ENCODE assay signal across 22 cellular contexts in the genomic region with DNA sequence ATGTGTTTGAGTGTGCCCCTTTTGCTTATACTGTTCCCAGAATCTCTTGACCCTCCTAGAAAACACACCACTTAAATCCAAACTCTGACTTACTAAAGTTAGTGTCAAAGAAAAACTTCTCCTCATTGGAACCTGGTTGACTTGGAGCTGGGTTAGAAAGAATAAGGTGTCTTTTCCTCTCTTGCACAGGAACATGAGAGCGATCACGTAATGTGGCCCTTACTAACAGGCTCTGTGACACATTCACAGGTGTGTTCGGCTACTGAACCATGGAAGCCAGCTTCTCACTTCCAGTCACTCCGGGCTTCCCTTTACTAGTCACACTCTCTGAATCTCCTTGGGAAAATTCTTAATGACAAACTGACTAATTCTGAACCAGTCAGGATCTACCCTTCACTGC. TPM values are rescaled to one million over a fixed set of nuclear protein-coding genes. Genes with fewer than 3 reads are reported as not detected.
DNase-seq lines count a peak whose midpoint lies in the region; ATAC-seq and TF ChIP-seq lines count a peak whose summit lies in the region.
"Had no signal": no experiment of that assay in that cellular context is flagged by ENCODE, and none has a peak within 500 bp of the region (broad histone marks: within the 10 kb centered on the region; RNA-seq: fewer than 3 reads in every experiment).

No MANE protein-coding gene starts in this region.

- no peaks in the 10 kb centered on the region for H3K79me2 ChIP-seq in neural progenitor cell (ENCODE audit: low read depth)

- H3K27ac ChIP-seq in cingulate gyrus (ENCODE audit: low read depth, low read length) (peak overlapping the region; percentile 96), neural progenitor cell (no peak overlapping the region)
- H3K27ac ChIP-seq: heart right ventricle, sigmoid colon had no signal

- peaks cover 34% of the 10 kb centered on the region for H3K4me1 ChIP-seq in neural progenitor cell

- TF ChIP-seq CTCF in neural progenitor cell (IDR thresholded peaks at IDR 0.05), result no peak

- no peak overlapping the region for H3K4me2 ChIP-seq in neural progenitor cell

- H3K9ac ChIP-seq in neural progenitor cell, result no peak overlapping the region

- H4K20me1 ChIP-seq in neural progenitor cell (ENCODE audit: low read depth), result peaks cover 54% of the 10 kb centered on the region

- H3K4me3 Mint-ChIP-seq in neural progenitor cell, result peak overlapping the region; percentile 99
- H3K4me3 Mint-ChIP-seq in activated naive CD8-positive, alpha-beta T cell treated with anti-CD3 and anti-CD28 coated beads, Interleukin-2, amount 50 U/mL, for 24 hours, result no peak overlapping the region
- H3K4me3 Mint-ChIP-seq: CD8-positive, alpha-beta T cell; T-helper 1 cell treated with Interleukin-12 subunit alpha and Interleukin-12 subunit beta and Interleukin-4 antibody, amounts not matched to agents 30 μg/mL and 1 μg/mL, for 36 hours had no signal

- H3K36me3 Mint-ChIP-seq in neural progenitor cell, result peaks cover 3% of the 10 kb centered on the region
- H3K36me3 Mint-ChIP-seq in activated naive CD8-positive, alpha-beta T cell treated with anti-CD3 and anti-CD28 coated beads, Interleukin-2, amount 50 U/mL, for 24 hours (ENCODE audit: low read depth), result no peaks in the 10 kb centered on the region
- H3K36me3 Mint-ChIP-seq: CD8-positive, alpha-beta T cell had no signal

- ATAC-seq in GM18505 (IDR thresholded peaks at IDR 0.05; ENCODE audit: unreplicated experiment) (peak; percentile 34), HG03432 (IDR thresholded peaks at IDR 0.05; ENCODE audit: unreplicated experiment) (peak; percentile 48)
- ATAC-seq in activated naive CD8-positive, alpha-beta T cell treated with anti-CD3 and anti-CD28 coated beads, Interleukin-2, amount 50 U/mL, for 24 hours, result no peak
- ATAC-seq: CD8-positive, alpha-beta T cell; heart right ventricle had no signal

- no peaks in the 10 kb centered on the region for H3K36me3 ChIP-seq in neural progenitor cell
- H3K36me3 ChIP-seq: heart right ventricle, sigmoid colon had no signal

- no peak overlapping the region for H2AFZ ChIP-seq in neural progenitor cell (replicated peaks)

- no peak for DNase-seq in neural progenitor cell (ENCODE audit: low spot score)
- DNase-seq in activated naive CD8-positive, alpha-beta T cell treated with anti-CD3 and anti-CD28 coated beads, Interleukin-2, amount 50 U/mL, for 24 hours, result no peak
- DNase-seq in GM03348 (ENCODE audit: low spot score), result no peak
- DNase-seq in hippocampal formation (lab: John Stamatoyannopoulos, UW), result no peak
- DNase-seq in NCI-H2107 (lab: John Stamatoyannopoulos, UW), result no peak
- DNase-seq: activated CD8-positive, alpha-beta memory T cell treated with anti-CD3 and anti-CD28 coated beads for 24 hours; activated effector memory CD4-positive, alpha-beta T cell treated with anti-CD3 and anti-CD28 coated beads, Interleukin-2, amount 50 U/mL, for 16 hours; anterior cingulate cortex; CD8-positive, alpha-beta T cell; DND-41; heart right ventricle; kidney glomerular epithelial cell; NCI-H1105 treated with DMSO at 0.1 percent for 48 hours; occipital lobe; SHP77; sigmoid colon; stimulated activated CD4-positive, alpha-beta T cell treated with anti-CD3 and anti-CD28 coated beads, Interleukin-1b, Interleukin-23, amount 100 ng/mL, for 48 hours had no signal

- peaks cover 61% of the 10 kb centered on the region for H3F3A ChIP-seq in neural progenitor cell (ENCODE audit: low read depth)

- no peaks in the 10 kb centered on the region for H3K9me3 Mint-ChIP-seq in neural progenitor cell
- H3K9me3 Mint-ChIP-seq in activated naive CD8-positive, alpha-beta T cell treated with anti-CD3 and anti-CD28 coated beads, Interleukin-2, amount 50 U/mL, for 24 hours, result no peaks in the 10 kb centered on the region
- H3K9me3 Mint-ChIP-seq: CD8-positive, alpha-beta T cell; T-helper 1 cell treated with Interleukin-12 subunit alpha and Interleukin-12 subunit beta and Interleukin-4 antibody, amounts not matched to agents 30 μg/mL and 1 μg/mL, for 36 hours had no signal

- no peak overlapping the region for H3K4me3 ChIP-seq in neural progenitor cell
- H3K4me3 ChIP-seq: heart right ventricle, sigmoid colon had no signal

- peaks cover 14% of the 10 kb centered on the region for H3K27me3 Mint-ChIP-seq in neural progenitor cell (ENCODE audit: insufficient read depth, low read depth)
- H3K27me3 Mint-ChIP-seq in activated naive CD8-positive, alpha-beta T cell treated with anti-CD3 and anti-CD28 coated beads, Interleukin-2, amount 50 U/mL, for 24 hours, result peaks cover 86% of the 10 kb centered on the region

- H3K4me1 Mint-ChIP-seq in neural progenitor cell, result peaks cover 49% of the 10 kb centered on the region
- H3K4me1 Mint-ChIP-seq in activated naive CD8-positive, alpha-beta T cell treated with anti-CD3 and anti-CD28 coated beads, Interleukin-2, amount 50 U/mL, for 24 hours, result peaks cover 22% of the 10 kb centered on the region

- H3K27ac Mint-ChIP-seq in neural progenitor cell, result peak overlapping the region; percentile 92
- no peak overlapping the region for H3K27ac Mint-ChIP-seq in activated naive CD8-positive, alpha-beta T cell treated with anti-CD3 and anti-CD28 coated beads, Interleukin-2, amount 50 U/mL, for 24 hours
- H3K27ac Mint-ChIP-seq: CD8-positive, alpha-beta T cell; T-helper 1 cell treated with Interleukin-12 subunit alpha and Interleukin-12 subunit beta and Interleukin-4 antibody, amounts not matched to agents 30 μg/mL and 1 μg/mL, for 36 hours had no signal

- no peaks in the 10 kb centered on the region for H3K9me3 ChIP-seq in neural progenitor cell (ENCODE audit: low read depth)
- H3K9me3 ChIP-seq: heart right ventricle, sigmoid colon had no signal

- no peak for TF ChIP-seq POLR2A in GM18505 (IDR thresholded peaks at IDR 0.05; ENCODE audit: borderline replicate concordance, extremely low read depth, insufficient read depth, insufficient read length)

- H3K27me3 ChIP-seq in neural progenitor cell, result peaks cover 100% of the 10 kb centered on the region

RNA-seq across cellular contexts. Expression of a gene that starts 5.4 kb away (rescaled TPM):
- 0.25 TPM in 1 of 2 replicates, not detected in the other for total RNA-seq in neural progenitor cell (ENCODE audit: low replicate concordance)
- total RNA-seq: CD8-positive, alpha-beta T cell; fibroblast of lung had no signal
